ENCODE assay signal across 10 cellular contexts in genomic region chr2:71746946-71747501, GRCh38.
DNase-seq lines count a peak whose midpoint lies in the region; ATAC-seq and TF ChIP-seq lines count a peak whose summit lies in the region.
"Had no signal": no experiment of that assay in that cellular context is flagged by ENCODE, and none has a peak within 500 bp of the region (broad histone marks: within the 10 kb centered on the region; RNA-seq: fewer than 3 reads in every experiment).

No MANE protein-coding gene starts in this region.

- H3K27ac ChIP-seq in vagina, result peak overlapping the region; percentile 75
- H3K27ac ChIP-seq: brain microvascular endothelial cell had no signal

- TF ChIP-seq CTCF in cardiac fibroblast (IDR thresholded peaks at IDR 0.05; ENCODE audit: low read depth, low read length) (no peak), vagina (IDR thresholded peaks at IDR 0.05) (no peak)

- no peak for TF ChIP-seq POLR2A in vagina (IDR thresholded peaks at IDR 0.05)

- intact Hi-C loops in vagina (cut with DNase I), result no loop called here

- ATAC-seq in HG02840 (IDR thresholded peaks at IDR 0.05; ENCODE audit: low FRiP score, unreplicated experiment) (no peak), GM21360 (IDR thresholded peaks at IDR 0.05; ENCODE audit: unreplicated experiment) (no peak)

- DNase-seq in MV-4-11 (lab: John Stamatoyannopoulos, UW) (peak; percentile 71), cardiac fibroblast (ENCODE audit: low read depth in 2 of 2) (peak; percentile 24 to 64), lung microvascular endothelial cell (ENCODE audit: low read depth in 2 of 2) (peak; percentile 22 to 43), vagina (ENCODE audit: extremely low spot score in 2 of 2) (no peak), Ammon's horn (ENCODE audit: low spot score) (no peak)
- DNase-seq: activated CD4-positive, alpha-beta T cell treated with anti-CD3 and anti-CD28 coated beads for 4 hours; brain microvascular endothelial cell; stimulated activated CD4-positive, alpha-beta T cell treated with anti-CD3 and anti-CD28 coated beads, Interleukin-4, amount 100 ng/mL, for 1 hour had no signal

- H3K36me3 ChIP-seq in vagina, result no peaks in the 10 kb centered on the region
- H3K36me3 ChIP-seq: brain microvascular endothelial cell had no signal

- H3K9me3 ChIP-seq in vagina, result no peaks in the 10 kb centered on the region

- no peaks in the 10 kb centered on the region for H3K27me3 ChIP-seq in vagina
- H3K27me3 ChIP-seq: brain microvascular endothelial cell had no signal

- H3K4me1 ChIP-seq in vagina, result peaks cover 72% of the 10 kb centered on the region

- no peak overlapping the region for H3K4me3 ChIP-seq in cardiac fibroblast (replicated peaks in 1 of 2; ENCODE audit: low read depth in 2 of 2, low read length in 2 of 2)
- H3K4me3 ChIP-seq in vagina, result no peak overlapping the region

Comparison
In these comparisons a context has a peak if more than half of its experiments do, and no peak if none do; other contexts are left out.
1. DNase-seq: peak in MV-4-11 (single experiment), cardiac fibroblast (2 of 2) and lung microvascular endothelial cell (2 of 2); none in vagina (0 of 2) and Ammon's horn (single experiment).